14 cellular contexts compared by ENCODE assay signal in genomic region chr19:8238251-8238650, GRCh38. TPM values are rescaled to one million over a fixed set of nuclear protein-coding genes. Genes with fewer than 3 reads are reported as not detected.
DNase-seq lines count a peak whose midpoint lies in the region; ATAC-seq, FAIRE-seq and TF ChIP-seq lines count a peak whose summit lies in the region.
"Had no signal": no experiment of that assay in that cellular context is flagged by ENCODE, and none has a peak within 500 bp of the region (broad histone marks: within the 10 kb centered on the region; RNA-seq: fewer than 3 reads in every experiment).

No MANE protein-coding gene starts in this region.

- H3K9me3 ChIP-seq in pancreas: no peaks in the 10 kb centered on the region
- H3K9me3 ChIP-seq: ovary had no signal

- TF ChIP-seq CTCF in epithelial cell of esophagus (IDR thresholded peaks at IDR 0.05; ENCODE audit: insufficient read depth, low read depth, low read length, missing control alignments): no peak
- no peak for TF ChIP-seq CTCF in pancreas (IDR thresholded peaks at IDR 0.05)

- H3K36me3 ChIP-seq in pancreas: no peaks in the 10 kb centered on the region
- H3K36me3 ChIP-seq: ovary had no signal

- H3K4me1 ChIP-seq in pancreas: peaks cover 0 to 38% (median 31%) of the 10 kb centered on the region in 3 donors

- peak; percentile 83 for DNase-seq in DMS 273 treated with DMSO at 0.1 percent for 48 hours (lab: John Stamatoyannopoulos, UW)
- peak; percentile 71 for DNase-seq in NCI-H2171 (lab: John Stamatoyannopoulos, UW)
- DNase-seq in epithelial cell of esophagus (ENCODE audit: low read depth): peak; percentile 35
- peak; percentile 63 to 91 (median 82) for DNase-seq in pancreas
- no peak for DNase-seq in DMS53 (lab: John Stamatoyannopoulos, UW)
- DNase-seq: NCI-H1048, ovary, T-cell had no signal

- no peak for FAIRE-seq in pancreas (lab: Jason Lieb, UNC)
- FAIRE-seq: GM12891 had no signal

- intact Hi-C loops in pancreas (cut with DNase I): no loop called here

- 38 to 47% methylated on average over 1 of the region's 1 CpG for WGBS in pancreas, 2 donors

- peak overlapping the region; percentile 46 to 94 (median 71) for H3K27ac ChIP-seq in pancreas
- H3K27ac ChIP-seq: C4-2B, ovary had no signal

- no peaks in the 10 kb centered on the region for H3K27me3 ChIP-seq in pancreas
- H3K27me3 ChIP-seq: ovary had no signal

- peak; percentile 70 to 81 (median 78) for ATAC-seq in pancreas
- ATAC-seq in HG03095 (IDR thresholded peaks at IDR 0.05; ENCODE audit: unreplicated experiment): no peak
- no peak for ATAC-seq in GM18498 (IDR thresholded peaks at IDR 0.05; ENCODE audit: unreplicated experiment)
- ATAC-seq: activated CD4-positive, CD25-positive, alpha-beta regulatory T cell treated with anti-CD3 and anti-CD28 coated beads, Interleukin-2, amount 50 U/mL, for 24 hours; T-cell had no signal

- no peak overlapping the region for H3K4me3 ChIP-seq in epithelial cell of esophagus (ENCODE audit: low read length)
- no peak overlapping the region for H3K4me3 ChIP-seq in pancreas
- H3K4me3 ChIP-seq: lung, ovary had no signal

RNA-seq across cellular contexts. Expression of gene CERS4, which starts 29.1 kb away (rescaled TPM):
- 10 to 100 TPM; 41.6 to 82.4 (median 62.1) TPM for total RNA-seq in pancreas
- polyA plus RNA-seq in pancreas: 100 to 1,000 TPM in 1 of 2 donors, 10 to 100 TPM in 1; 72.1 to 118 TPM

Comparison
In these comparisons a context has a peak if more than half of its experiments do, and no peak if none do; other contexts are left out.
1. ATAC-seq: peak in pancreas (4 of 4); none in HG03095 (single experiment) and GM18498 (single experiment).